In the genomic region with DNA sequence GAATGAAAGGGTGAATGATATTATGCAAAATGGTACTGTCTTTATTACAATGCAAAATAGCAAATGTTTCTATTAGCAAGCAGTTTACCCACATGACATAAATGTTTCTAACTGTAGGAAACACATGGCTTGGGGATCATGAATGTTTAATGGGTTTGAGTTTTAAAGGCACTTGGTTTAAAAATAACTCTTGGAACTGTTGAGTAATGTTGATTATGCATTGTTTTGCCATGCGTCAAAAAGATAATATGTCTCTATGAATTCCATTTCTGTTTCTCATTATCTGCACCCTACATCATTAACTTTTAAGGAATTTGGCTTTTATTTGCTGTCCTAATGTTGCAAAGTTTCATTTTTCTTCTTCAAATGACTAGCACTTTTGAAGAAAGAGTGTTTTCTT, we compare ENCODE assay signal across 12 cellular contexts.
DNase-seq lines count a peak whose midpoint lies in the region; ATAC-seq, FAIRE-seq and TF ChIP-seq lines count a peak whose summit lies in the region.
"Had no signal": no experiment of that assay in that cellular context is flagged by ENCODE, and none has a peak within 500 bp of the region (broad histone marks: within the 10 kb centered on the region; RNA-seq: fewer than 3 reads in every experiment).

No MANE protein-coding gene starts in this region.

- peaks cover 0 to 10% (median 0%) of the 10 kb centered on the region in 12 donors for H3K4me1 ChIP-seq in heart left ventricle
- H3K4me1 ChIP-seq: A549 had no signal

- peak overlapping the region in 3 of 12 donors; percentile 6 to 40 (median 24) for H3K27ac ChIP-seq in heart left ventricle
- H3K27ac ChIP-seq: A549, thoracic aorta had no signal

- ATAC-seq in heart left ventricle (peak; percentile 46 to 65 (median 52)), HG02973 (IDR thresholded peaks at IDR 0.05; ENCODE audit: unreplicated experiment) (no peak), HG03469 (IDR thresholded peaks at IDR 0.05; ENCODE audit: unreplicated experiment) (no peak)
- ATAC-seq: A549 had no signal

- WGBS in heart left ventricle, 4 donors = 2 to 10% (median 2%) methylated on average over 1 of the region's 1 CpG

- TF ChIP-seq CTCF in heart left ventricle (IDR thresholded peaks at IDR 0.05) (no peak), foreskin fibroblast (IDR thresholded peaks at IDR 0.05; ENCODE audit: low read depth, low read length) (no peak)

- no peak for TF ChIP-seq POLR2A in heart left ventricle (IDR thresholded peaks at IDR 0.05)

- no peaks in the 10 kb centered on the region for H3K27me3 ChIP-seq in heart left ventricle
- H3K27me3 ChIP-seq: MG63 had no signal

- DNase-seq in heart left ventricle = no peak
- DNase-seq in cardiac septum (ENCODE audit: low spot score) = no peak
- DNase-seq in amniotic stem cell (lab: John Stamatoyannopoulos, UW) = peak; percentile 73
- DNase-seq in foreskin fibroblast = peak; percentile 78 to 89
- peak; percentile 9 for DNase-seq in urothelium cell line (ENCODE audit: low spot score)
- no peak for DNase-seq in activated T-cell treated with anti-CD3 and anti-CD28 coated beads for 4 hours
- DNase-seq: MG63, retina had no signal

- H3K4me3 ChIP-seq in heart left ventricle = no peak overlapping the region
- peak overlapping the region in 1 of 2 donors; percentile 10 for H3K4me3 ChIP-seq in foreskin fibroblast (ENCODE audit: low read depth in 1 of 2, low read length in 2 of 2)
- H3K4me3 ChIP-seq: A549, MG63, thoracic aorta had no signal

- intact Hi-C loops in heart left ventricle (cut with DNase I) = no loop called here
- intact Hi-C loops in cardiac septum (cut with DNase I) = no loop called here

- peaks cover 0 to 8% (median 0%) of the 10 kb centered on the region in 12 donors for H3K9me3 ChIP-seq in heart left ventricle
- H3K9me3 ChIP-seq: MG63, thoracic aorta had no signal

- FAIRE-seq in urothelium cell line (lab: Jason Lieb, UNC) = no peak
- FAIRE-seq: A549 had no signal

- no peaks in the 10 kb centered on the region for H3K36me3 ChIP-seq in heart left ventricle
- H3K36me3 ChIP-seq: MG63, thoracic aorta had no signal

Comparison
In these comparisons a context has a peak if more than half of its experiments do, and no peak if none do; other contexts are left out.
1. ATAC-seq: peak in heart left ventricle (4 of 4); none in HG02973 (single experiment) and HG03469 (single experiment).
2. DNase-seq: peak in amniotic stem cell (single experiment), foreskin fibroblast (2 of 2) and urothelium cell line (single experiment); none in heart left ventricle (0 of 5), cardiac septum (single experiment) and activated T-cell treated with anti-CD3 and anti-CD28 coated beads for 4 hours (single experiment).